In genomic region chr17:78993241-78993956, GRCh38 we compare ENCODE assay signal across 8 cellular contexts. TPM values are rescaled to one million over a fixed set of nuclear protein-coding genes. Genes with fewer than 3 reads are reported as not detected.
DNase-seq lines count a peak whose midpoint lies in the region; ATAC-seq and TF ChIP-seq lines count a peak whose summit lies in the region.

No MANE protein-coding gene starts in this region.

- H3K4me1 Mint-ChIP-seq in activated CD8-positive, alpha-beta T cell treated with anti-CD3 and anti-CD28 coated beads for 36 hours (ENCODE audit: low read depth), result peaks cover 5% of the 10 kb centered on the region
- peaks cover 0 to 14% (median 7%) of the 10 kb centered on the region in 7 donors for H3K4me1 Mint-ChIP-seq in naive thymus-derived CD4-positive, alpha-beta T cell

- intact Hi-C loops in activated CD8-positive, alpha-beta T cell treated with anti-CD3 and anti-CD28 coated beads for 36 hours (cut with micrococcal nuclease), result no loop called here
- intact Hi-C loops in naive thymus-derived CD4-positive, alpha-beta T cell (cut with micrococcal nuclease), result loop anchor here in 1 of 2 donors (1.0 kb wide), 1 partner anchor 49 kb away; no protein-coding TSS in a partner anchor

- peaks cover 36% of the 10 kb centered on the region for H3K36me3 Mint-ChIP-seq in activated CD8-positive, alpha-beta T cell treated with anti-CD3 and anti-CD28 coated beads for 36 hours (ENCODE audit: low read depth)
- peaks cover 0 to 45% (median 10%) of the 10 kb centered on the region in 5 donors for H3K36me3 Mint-ChIP-seq in naive thymus-derived CD4-positive, alpha-beta T cell

- no peaks in the 10 kb centered on the region for H3K27me3 ChIP-seq in naive thymus-derived CD4-positive, alpha-beta T cell (ENCODE audit: control insufficient read depth in 2 of 2, insufficient read depth in 2 of 2, low read length in 2 of 2)
- H3K27me3 ChIP-seq in thoracic aorta (replicated peaks; ENCODE audit: insufficient read depth), result no peaks in the 10 kb centered on the region

- POLR2A ChIA-PET in activated CD8-positive, alpha-beta T cell treated with anti-CD3 and anti-CD28 coated beads for 36 hours (lab: Charles Lee), result no interaction called here
- POLR2A ChIA-PET in naive thymus-derived CD4-positive, alpha-beta T cell (lab: Charles Lee), result no interaction called here

- H3K9me3 ChIP-seq in naive thymus-derived CD4-positive, alpha-beta T cell (ENCODE audit: control insufficient read depth in 2 of 3, low read length in 3 of 3), result no peaks in the 10 kb centered on the region
- no peaks in the 10 kb centered on the region for H3K9me3 ChIP-seq in thoracic aorta

- no peak overlapping the region for H3K27ac ChIP-seq in naive thymus-derived CD4-positive, alpha-beta T cell (ENCODE audit: low read depth, low read length)
- no peak overlapping the region for H3K27ac ChIP-seq in thoracic aorta

- H3K4me3 ChIP-seq in LNCaP clone FGC (ENCODE audit: low read depth, low read length), result no peak overlapping the region
- no peak overlapping the region for H3K4me3 ChIP-seq in epithelial cell of esophagus (ENCODE audit: low read length)
- H3K4me3 ChIP-seq in naive thymus-derived CD4-positive, alpha-beta T cell (ENCODE audit: low read length), result no peak overlapping the region
- H3K4me3 ChIP-seq in thoracic aorta, result no peak overlapping the region

- CTCF ChIA-PET in activated CD8-positive, alpha-beta T cell treated with anti-CD3 and anti-CD28 coated beads for 36 hours (lab: Charles Lee), result interaction anchor here (0.7 to 1.8 kb wide), 5 partner anchors 12 to 21 kb away, joined by 3 to 4 read pairs (median 3); partner anchors contain the start of gene CANT1
- CTCF ChIA-PET in naive thymus-derived CD4-positive, alpha-beta T cell (lab: Charles Lee), result interaction anchor here (1.9 kb wide), 1 partner anchor 12 kb away, joined by 4 read pairs; no protein-coding TSS in a partner anchor

- H3K9me3 Mint-ChIP-seq in activated CD8-positive, alpha-beta T cell treated with anti-CD3 and anti-CD28 coated beads for 36 hours, result no peaks in the 10 kb centered on the region
- no peaks in the 10 kb centered on the region for H3K9me3 Mint-ChIP-seq in naive thymus-derived CD4-positive, alpha-beta T cell

- peak overlapping the region; percentile 25 for H3K27ac Mint-ChIP-seq in activated CD8-positive, alpha-beta T cell treated with anti-CD3 and anti-CD28 coated beads for 36 hours
- H3K27ac Mint-ChIP-seq in naive thymus-derived CD4-positive, alpha-beta T cell, result peak overlapping the region in 5 of 9 donors; percentile 25 to 63 (median 59)

- no peak overlapping the region for H3K4me3 Mint-ChIP-seq in activated CD8-positive, alpha-beta T cell treated with anti-CD3 and anti-CD28 coated beads for 36 hours
- H3K4me3 Mint-ChIP-seq in naive thymus-derived CD4-positive, alpha-beta T cell, result no peak overlapping the region

- no peaks in the 10 kb centered on the region for H3K4me1 ChIP-seq in naive thymus-derived CD4-positive, alpha-beta T cell (ENCODE audit: control insufficient read depth in 2 of 2, insufficient read depth in 2 of 2, low read length in 2 of 2)
- peaks cover 7 to 40% of the 10 kb centered on the region in 2 donors for H3K4me1 ChIP-seq in thoracic aorta (ENCODE audit: control insufficient read depth in 1 of 2, low read depth in 2 of 2)

- peaks cover 0 to 77% (median 4%) of the 10 kb centered on the region in 3 experiments for H3K36me3 ChIP-seq in naive thymus-derived CD4-positive, alpha-beta T cell (ENCODE audit: control insufficient read depth in 2 of 3, insufficient read depth in 3 of 3, low read length in 3 of 3)
- H3K36me3 ChIP-seq in thoracic aorta, result peaks cover 40% of the 10 kb centered on the region

- ATAC-seq in activated CD8-positive, alpha-beta T cell treated with anti-CD3 and anti-CD28 coated beads for 36 hours, result peak; percentile 72
- peak; percentile 81 for ATAC-seq in naive thymus-derived CD4-positive, alpha-beta T cell
- no peak for ATAC-seq in thoracic aorta (ENCODE audit: insufficient number of reproducible peaks, low FRiP score, low read depth)

- H3K27me3 Mint-ChIP-seq in activated CD8-positive, alpha-beta T cell treated with anti-CD3 and anti-CD28 coated beads for 36 hours, result no peaks in the 10 kb centered on the region
- no peaks in the 10 kb centered on the region for H3K27me3 Mint-ChIP-seq in naive thymus-derived CD4-positive, alpha-beta T cell

- TF ChIP-seq CTCF in LNCaP clone FGC (IDR thresholded peaks at IDR 0.05; ENCODE audit: control insufficient read depth, extremely low read depth, insufficient read depth) (peak; percentile 71), epithelial cell of esophagus (IDR thresholded peaks at IDR 0.05; ENCODE audit: insufficient read depth, low read depth, low read length, missing control alignments) (peak; percentile 79), thoracic aorta (IDR thresholded peaks at IDR 0.05) (peak; percentile 82)
- peak; percentile 91 for TF ChIP-seq CTCF in activated CD8-positive, alpha-beta T cell treated with anti-CD3 and anti-CD28 coated beads for 36 hours (IDR thresholded peaks at IDR 0.05)

- peak; percentile 67 for DNase-seq in DMS53 (lab: John Stamatoyannopoulos, UW)
- no peak for DNase-seq in LNCaP clone FGC (ENCODE audit: low read depth)
- DNase-seq in activated CD8-positive, alpha-beta T cell treated with anti-CD3 and anti-CD28 coated beads for 36 hours, result peak; percentile 76
- DNase-seq in epithelial cell of esophagus (ENCODE audit: low read depth), result peak; percentile 57
- peak in 7 of 9 donors; percentile 31 to 58 (median 45) for DNase-seq in naive thymus-derived CD4-positive, alpha-beta T cell
- no peak for DNase-seq in thoracic aorta (ENCODE audit: low spot score)
- no peak for DNase-seq in NCI-H187 treated with DMSO at 0.1 percent for 48 hours (lab: John Stamatoyannopoulos, UW)
- no peak for DNase-seq in NCI-H526 treated with DMSO at 0.1 percent for 48 hours (lab: John Stamatoyannopoulos, UW)

RNA-seq across cellular contexts. Expression of gene LGALS3BP, which starts 13.7 kb away (rescaled TPM):
- total RNA-seq in activated CD8-positive, alpha-beta T cell treated with anti-CD3 and anti-CD28 coated beads for 36 hours, result 10 to 100 TPM; 41.4 to 50.8 TPM
- total RNA-seq in naive thymus-derived CD4-positive, alpha-beta T cell, result 100 to 1,000 TPM in 1 of 5 experiments, 10 to 100 TPM in 4; 44.7 to 267 (median 53.9) TPM
- polyA plus RNA-seq in naive thymus-derived CD4-positive, alpha-beta T cell, result 100 to 1,000 TPM; 116 to 122 TPM
- total RNA-seq in thoracic aorta, result 100 to 1,000 TPM; 205 to 308 TPM

RNA-seq across cellular contexts. Expression of gene CANT1, which starts 16.2 kb away (rescaled TPM):
- total RNA-seq in activated CD8-positive, alpha-beta T cell treated with anti-CD3 and anti-CD28 coated beads for 36 hours, result 10 to 100 TPM; 41.4 to 48.2 TPM
- 10 to 100 TPM; 40.1 to 82.2 (median 43.0) TPM for total RNA-seq in naive thymus-derived CD4-positive, alpha-beta T cell
- 10 to 100 TPM; 11.2 to 11.4 TPM for polyA plus RNA-seq in naive thymus-derived CD4-positive, alpha-beta T cell
- total RNA-seq in thoracic aorta, result 10 to 100 TPM; 21.4 to 41.0 TPM

RNA-seq across cellular contexts. Expression of gene C1QTNF1, which starts 30.6 kb away (rescaled TPM):
- under 1 TPM; 0.13 to 0.14 TPM for total RNA-seq in activated CD8-positive, alpha-beta T cell treated with anti-CD3 and anti-CD28 coated beads for 36 hours
- total RNA-seq in naive thymus-derived CD4-positive, alpha-beta T cell, result under 1 TPM in 1 of 5 experiments, not detected in 4; 0.10 TPM
- not detected for polyA plus RNA-seq in naive thymus-derived CD4-positive, alpha-beta T cell
- 100 to 1,000 TPM; 445 to 518 TPM for total RNA-seq in thoracic aorta

Comparison
In these comparisons a context has a peak if more than half of its experiments do, and no peak if none do; other contexts are left out.
1. DNase-seq: peak in DMS53 (single experiment), activated CD8-positive, alpha-beta T cell treated with anti-CD3 and anti-CD28 coated beads for 36 hours (single experiment), epithelial cell of esophagus (single experiment) and naive thymus-derived CD4-positive, alpha-beta T cell (7 of 9); none in LNCaP clone FGC (single experiment), thoracic aorta (single experiment), NCI-H187 treated with DMSO at 0.1 percent for 48 hours (single experiment) and NCI-H526 treated with DMSO at 0.1 percent for 48 hours (single experiment).
2. RNA of gene C1QTNF1, which starts 30.6 kb away (total RNA-seq): 445 to 518 TPM in thoracic aorta; 0.13 to 0.14 TPM in activated CD8-positive, alpha-beta T cell treated with anti-CD3 and anti-CD28 coated beads for 36 hours and 0.10 TPM in naive thymus-derived CD4-positive, alpha-beta T cell; every median in the first group is over 100 times any median in the second.
3. Peak in every context shown above with its lines, with median percentiles within 50 percentile points of each other: CTCF ChIP-seq.